Comparison of ENCODE assay signal across 21 cellular contexts in genomic region chr11:13826505-13827278, GRCh38.
DNase-seq lines count a peak whose midpoint lies in the region; ATAC-seq and TF ChIP-seq lines count a peak whose summit lies in the region.
"Had no signal": no experiment of that assay in that cellular context is flagged by ENCODE, and none has a peak within 500 bp of the region (broad histone marks: within the 10 kb centered on the region; RNA-seq: fewer than 3 reads in every experiment).

No MANE protein-coding gene starts in this region.

- H3K9me3 ChIP-seq in HCT116 (ENCODE audit: control insufficient read depth in 1 of 2, insufficient read depth in 1 of 2, low read depth in 1 of 2, low read length in 2 of 2): no peaks in the 10 kb centered on the region

- H2AFZ ChIP-seq in HCT116 (ENCODE audit: low read depth, low read length, poor library complexity, severe bottlenecking): peak overlapping the region; percentile 13

- no peak for TF ChIP-seq RAD21 in HCT116 (IDR thresholded peaks at IDR 0.05; ENCODE audit: low read depth)

- TF ChIP-seq CTCF in HCT116 (IDR thresholded peaks at IDR 0.05 in 2 of 3, conservative IDR thresholded peaks at IDR 0.05 in 1 of 3; ENCODE audit: borderline replicate concordance in 1 of 3, insufficient read depth in 1 of 3, low read depth in 2 of 3, low read length in 2 of 3) (no peak), type B pancreatic cell (conservative IDR thresholded peaks at IDR 0.05) (no peak)

- no peak overlapping the region for H3K4me3 Mint-ChIP-seq in type B pancreatic cell
- H3K4me3 Mint-ChIP-seq: activated naive CD4-positive, alpha-beta T cell treated with anti-CD3 and anti-CD28 coated beads, Interleukin-2, amount 10 ng/mL, durations not matched to agents 7 days and 5 days; B cell; memory B cell; naive thymus-derived CD4-positive, alpha-beta T cell had no signal

- peak overlapping the region; percentile 55 for H3K4me2 ChIP-seq in HCT116 (ENCODE audit: low read length)

- H3K27ac ChIP-seq in HCT116 (ENCODE audit: low read depth, low read length) (no peak overlapping the region), epithelial cell of prostate (no peak overlapping the region)
- H3K27ac ChIP-seq: VCaP had no signal

- DNase-seq in HCT116 (ENCODE audit: low read depth, low spot score) (no peak), RKO (ENCODE audit: low spot score) (peak; percentile 16), epithelial cell of prostate (ENCODE audit: low read depth, low spot score) (peak; percentile 39), type B pancreatic cell (ENCODE audit: extremely low spot score, unreplicated experiment) (no peak), germinal center (ENCODE audit: low spot score) (no peak), T1000 (lab: John Stamatoyannopoulos, UW) (no peak)
- no peak for DNase-seq in stimulated activated CD4-positive, alpha-beta T cell treated with anti-CD3 and anti-CD28 coated beads, Interleukin-2, amount 100 ng/mL, for 24 hours
- DNase-seq: activated CD4-positive, alpha-beta T cell treated with anti-CD3 and anti-CD28 coated beads, Interleukin-2, amount 50 U/mL, for 4 hours; activated naive CD4-positive, alpha-beta T cell treated with anti-CD3 and anti-CD28 coated beads, Interleukin-2, amount 10 ng/mL, durations not matched to agents 7 days and 5 days; anterior cingulate cortex; Calu3; effector CD8-positive, alpha-beta T cell; kidney; MM.1S; naive thymus-derived CD4-positive, alpha-beta T cell; NCI-H1694 treated with DMSO at 0.1 percent for 48 hours; right cardiac atrium; stimulated activated CD4-positive, alpha-beta T cell treated with anti-CD3 and anti-CD28 coated beads, Interleukin-15, amount 100 ng/mL, for 24 hours had no signal

- RAD21 ChIA-PET in HCT116 (lab: Charles Lee; ENCODE audit: low non-redundant PET in 1 of 2, low total read pairs in 2 of 2, uncharacterized antibody in 2 of 2, unreplicated experiment in 2 of 2): no interaction called here

- H3K79me2 ChIP-seq in HCT116 (ENCODE audit: insufficient read depth, low read length): no peaks in the 10 kb centered on the region

- no peaks in the 10 kb centered on the region for H3K36me3 Mint-ChIP-seq in type B pancreatic cell
- H3K36me3 Mint-ChIP-seq: activated naive CD4-positive, alpha-beta T cell treated with anti-CD3 and anti-CD28 coated beads, Interleukin-2, amount 10 ng/mL, durations not matched to agents 7 days and 5 days had no signal

- peaks cover 11% of the 10 kb centered on the region for H3K9me3 Mint-ChIP-seq in type B pancreatic cell

- H3K27ac Mint-ChIP-seq in type B pancreatic cell: peak overlapping the region; percentile 41
- H3K27ac Mint-ChIP-seq: activated naive CD4-positive, alpha-beta T cell treated with anti-CD3 and anti-CD28 coated beads, Interleukin-2, amount 10 ng/mL, durations not matched to agents 7 days and 5 days; B cell; memory B cell; naive thymus-derived CD4-positive, alpha-beta T cell had no signal

- H3K4me1 ChIP-seq in HCT116 (ENCODE audit: control insufficient read depth in 1 of 2, insufficient read depth in 2 of 2, low read length in 2 of 2): peaks cover 4 to 10% of the 10 kb centered on the region in 2 experiments

- no peaks in the 10 kb centered on the region for H4K20me1 ChIP-seq in HCT116 (ENCODE audit: insufficient read depth)

- no peaks in the 10 kb centered on the region; a peak in 1 of 4 replicates for H3K36me3 ChIP-seq in HCT116 (ENCODE audit: control insufficient read depth in 1 of 2, insufficient read depth in 2 of 2, low read length in 2 of 2)

- CTCF ChIA-PET in HCT116 (lab: Charles Lee): no interaction called here

- BruUV-seq in HCT116 (replicated peaks; lab: Mats Ljungman, UMichigan): no TSS peak

- H3K9me2 ChIP-seq in HCT116 (ENCODE audit: insufficient read depth): no peaks in the 10 kb centered on the region

- no peak overlapping the region for H3K9ac ChIP-seq in HCT116 (ENCODE audit: low read length)

- no peaks in the 10 kb centered on the region for H3K4me1 Mint-ChIP-seq in type B pancreatic cell (ENCODE audit: unreplicated experiment)
- H3K4me1 Mint-ChIP-seq: B cell; memory B cell; naive thymus-derived CD4-positive, alpha-beta T cell had no signal

- peak overlapping the region in 1 of 2 experiments; percentile 10; a peak in 1 of 4 replicates for H3K4me3 ChIP-seq in HCT116 (replicated peaks in 1 of 2; ENCODE audit: low read depth in 1 of 2, low read length in 2 of 2)

- ATAC-seq in HCT116: peak; percentile 82
- ATAC-seq: naive thymus-derived CD4-positive, alpha-beta T cell; right cardiac atrium had no signal

- intact Hi-C loops in HCT116 (cut with micrococcal nuclease): no loop called here

- H3K27me3 ChIP-seq in HCT116 (ENCODE audit: insufficient read depth, low read length): no peaks in the 10 kb centered on the region

- POLR2A ChIA-PET in HCT116 (lab: Charles Lee): no interaction called here

- no peak for TF ChIP-seq POLR2A in HCT116 (IDR thresholded peaks at IDR 0.05; ENCODE audit: borderline replicate concordance, extremely low read depth, insufficient read depth, insufficient read length)

- H3K27me3 Mint-ChIP-seq in type B pancreatic cell: no peaks in the 10 kb centered on the region

TF ChIP-seq in HCT116, 20 proteins besides CTCF, POLR2A, EP300 and RAD21:
- TF ChIP-seq ATF3 (IDR thresholded peaks at IDR 0.05) (no peak), CBX3 (IDR thresholded peaks at IDR 0.05; ENCODE audit: low read depth) (peak; percentile 65; the same call in 1 of the 2 replicates), SRF (IDR thresholded peaks at IDR 0.05; ENCODE audit: low read depth) (0 out of 2 replicates have a peak, but pooled peaks have one; percentile 36), ELF1 (IDR thresholded peaks at IDR 0.05; ENCODE audit: borderline replicate concordance, low read depth) (no peak), FOSL1 (IDR thresholded peaks at IDR 0.05; ENCODE audit: low read depth) (peak; percentile 73), JUND (IDR thresholded peaks at IDR 0.05) (peak; percentile 57), SP1 (IDR thresholded peaks at IDR 0.05; ENCODE audit: low read depth) (peak; percentile 31), CEBPB (IDR thresholded peaks at IDR 0.05; ENCODE audit: low read depth) (no peak)

Comparison
In these comparisons a context has a peak if more than half of its experiments do, and no peak if none do; other contexts are left out.
1. DNase-seq: peak in RKO (single experiment) and epithelial cell of prostate (single experiment); none in HCT116 (single experiment), type B pancreatic cell (single experiment), stimulated activated CD4-positive, alpha-beta T cell treated with anti-CD3 and anti-CD28 coated beads, Interleukin-2, amount 100 ng/mL, for 24 hours (0 of 2), germinal center (single experiment) and T1000 (single experiment).